1 cellular context compared by ENCODE assay signal in the genomic region with DNA sequence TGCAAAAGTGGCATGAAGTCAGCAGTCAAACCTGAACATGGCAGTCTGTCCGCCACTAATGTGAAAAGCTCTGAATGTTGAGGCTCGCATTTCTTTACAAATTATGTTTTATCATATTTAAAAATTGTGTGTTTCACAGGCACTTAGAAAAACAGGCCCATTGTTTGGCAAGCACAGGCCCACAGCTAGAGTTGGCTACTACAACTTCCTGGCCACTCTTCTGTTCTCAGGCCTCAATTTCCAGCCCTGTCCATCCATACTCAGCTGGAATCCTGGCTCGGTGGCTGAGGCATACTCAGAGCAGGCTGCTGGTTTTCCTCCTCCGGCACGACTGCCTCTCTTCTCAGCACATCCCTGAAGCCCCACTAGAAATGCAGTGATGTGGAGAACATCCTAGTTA.
TF ChIP-seq lines count a peak whose summit lies in the region.

No MANE protein-coding gene starts in this region.

TF ChIP-seq in HepG2, 621 proteins besides CTCF, POLR2A, EP300 and RAD21:
- TF ChIP-seq DR1 (CRISPR knock-in tag; IDR thresholded peaks at IDR 0.05) (no peak), PITX1 (CRISPR knock-in tag; IDR thresholded peaks at IDR 0.05) (no peak), POLR2AphosphoS2 (IDR thresholded peaks at IDR 0.05; ENCODE audit: low read depth, low read length) (no peak), ZNF7 (CRISPR knock-in tag; IDR thresholded peaks at IDR 0.05) (no peak), ZNF570 (CRISPR knock-in tag; IDR thresholded peaks at IDR 0.05; ENCODE audit: borderline replicate concordance) (no peak), CBFB (CRISPR knock-in tag; IDR thresholded peaks at IDR 0.05) (no peak), ZFP37 (CRISPR knock-in tag; IDR thresholded peaks at IDR 0.05; ENCODE audit: borderline replicate concordance) (no peak), ZBTB21 (CRISPR knock-in tag; IDR thresholded peaks at IDR 0.05) (no peak), HOXD1 (CRISPR knock-in tag; IDR thresholded peaks at IDR 0.05) (no peak), KDM6A (CRISPR knock-in tag; IDR thresholded peaks at IDR 0.05; ENCODE audit: low read depth) (no peak), ZNF891 (CRISPR knock-in tag; IDR thresholded peaks at IDR 0.05) (no peak), GATAD2A (CRISPR knock-in tag; IDR thresholded peaks at IDR 0.05) (no peak), ZNF101 (CRISPR knock-in tag; IDR thresholded peaks at IDR 0.05; ENCODE audit: borderline replicate concordance, low read depth) (no peak), HOXA9 (CRISPR knock-in tag; IDR thresholded peaks at IDR 0.05; ENCODE audit: borderline replicate concordance) (no peak), TEAD3 (CRISPR knock-in tag; optimal IDR thresholded peaks at IDR 0.05; ENCODE audit: borderline replicate concordance) (no peak), ZNF33A (CRISPR knock-in tag; IDR thresholded peaks at IDR 0.05; ENCODE audit: borderline replicate concordance) (no peak), ZNF839 (CRISPR knock-in tag; IDR thresholded peaks at IDR 0.05; ENCODE audit: borderline replicate concordance) (no peak)
- TF ChIP-seq, protein P1, sequence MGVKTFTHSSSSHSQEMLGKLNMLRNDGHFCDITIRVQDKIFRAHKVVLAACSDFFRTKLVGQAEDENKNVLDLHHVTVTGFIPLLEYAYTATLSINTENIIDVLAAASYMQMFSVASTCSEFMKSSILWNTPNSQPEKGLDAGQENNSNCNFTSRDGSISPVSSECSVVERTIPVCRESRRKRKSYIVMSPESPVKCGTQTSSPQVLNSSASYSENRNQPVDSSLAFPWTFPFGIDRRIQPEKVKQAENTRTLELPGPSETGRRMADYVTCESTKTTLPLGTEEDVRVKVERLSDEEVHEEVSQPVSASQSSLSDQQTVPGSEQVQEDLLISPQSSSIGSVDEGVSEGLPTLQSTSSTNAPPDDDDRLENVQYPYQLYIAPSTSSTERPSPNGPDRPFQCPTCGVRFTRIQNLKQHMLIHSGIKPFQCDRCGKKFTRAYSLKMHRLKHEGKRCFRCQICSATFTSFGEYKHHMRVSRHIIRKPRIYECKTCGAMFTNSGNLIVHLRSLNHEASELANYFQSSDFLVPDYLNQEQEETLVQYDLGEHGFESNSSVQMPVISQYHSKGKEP (CRISPR knock-in tag; IDR thresholded peaks at IDR 0.05), result no peak
- TF ChIP-seq, protein P2, sequence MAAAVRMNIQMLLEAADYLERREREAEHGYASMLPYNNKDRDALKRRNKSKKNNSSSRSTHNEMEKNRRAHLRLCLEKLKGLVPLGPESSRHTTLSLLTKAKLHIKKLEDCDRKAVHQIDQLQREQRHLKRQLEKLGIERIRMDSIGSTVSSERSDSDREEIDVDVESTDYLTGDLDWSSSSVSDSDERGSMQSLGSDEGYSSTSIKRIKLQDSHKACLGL (CRISPR knock-in tag; IDR thresholded peaks at IDR 0.05), result no peak
